8 cellular contexts compared by ENCODE assay signal in genomic region chr7:76166404-76167255, GRCh38. TPM values are rescaled to one million over a fixed set of nuclear protein-coding genes. Genes with fewer than 3 reads are reported as not detected.
DNase-seq lines count a peak whose midpoint lies in the region; ATAC-seq and TF ChIP-seq lines count a peak whose summit lies in the region.

No MANE protein-coding gene starts in this region.

- peak overlapping the region; percentile 81 for H3K4me3 Mint-ChIP-seq in activated CD4-positive, alpha-beta memory T cell treated with anti-CD3 and anti-CD28 coated beads, Interleukin-2, amount 10 ng/mL, durations not matched to agents 7 days and 5 days

- H3K9me3 ChIP-seq in liver (ENCODE audit: control insufficient read depth in 4 of 4, low read length in 3 of 4), result no peaks in the 10 kb centered on the region

- TF ChIP-seq RAD21 in liver (IDR thresholded peaks at IDR 0.05), result peak in 1 of 2 donors; percentile 39

- DNase-seq in NCI-H774 (lab: John Stamatoyannopoulos, UW) (peak; percentile 96), dorsolateral prefrontal cortex (peak; percentile 96 to 98 (median 97))
- DNase-seq in activated CD4-positive, alpha-beta memory T cell treated with anti-CD3 and anti-CD28 coated beads, Interleukin-2, amount 10 ng/mL, durations not matched to agents 7 days and 5 days, result peak; percentile 94
- peak; percentile 91 to 93 for DNase-seq in stimulated activated CD4-positive, alpha-beta T cell treated with anti-CD3 and anti-CD28 coated beads, Interleukin-2, amount 100 ng/mL, for 48 hours

- peak overlapping the region; percentile 53 to 97 (median 83) for H3K4me3 ChIP-seq in dorsolateral prefrontal cortex
- H3K4me3 ChIP-seq in liver (ENCODE audit: low read depth in 1 of 3, low read length in 3 of 3), result peak overlapping the region; percentile 55 to 72 (median 72)

- POLR2A ChIA-PET in activated CD4-positive, alpha-beta memory T cell treated with anti-CD3 and anti-CD28 coated beads, Interleukin-2, amount 10 ng/mL, durations not matched to agents 7 days and 5 days (lab: Charles Lee), result interaction anchor here (1.2 to 2.2 kb wide), 4 partner anchors 12 to 193 kb away, joined by 4 to 13 read pairs (median 8); partner anchors contain the start of genes MDH2, STYXL1 and YWHAG

- WGBS in liver, result 1% methylated on average over 67 of the region's 67 CpGs

- no peaks in the 10 kb centered on the region for H3K36me3 ChIP-seq in liver (ENCODE audit: control insufficient read depth in 4 of 4, insufficient read depth in 3 of 4, low read depth in 1 of 4, low read length in 3 of 4)

- intact Hi-C loops in dorsolateral prefrontal cortex (cut with DNase I), result loop anchor here in 1 of 2 donors (10.0 kb wide), 2 partner anchors 122 to 282 kb away; partner anchors contain the start of genes MDH2 and STYXL1

- H3K27me3 Mint-ChIP-seq in activated CD4-positive, alpha-beta memory T cell treated with anti-CD3 and anti-CD28 coated beads, Interleukin-2, amount 10 ng/mL, durations not matched to agents 7 days and 5 days, result no peaks in the 10 kb centered on the region

- H3K27me3 ChIP-seq in dorsolateral prefrontal cortex, result no peaks in the 10 kb centered on the region
- H3K27me3 ChIP-seq in liver (ENCODE audit: control insufficient read depth in 4 of 4, insufficient read depth in 4 of 4, low read length in 3 of 4), result no peaks in the 10 kb centered on the region

- H3K27ac ChIP-seq in C4-2B (peak overlapping the region; percentile 72), dorsolateral prefrontal cortex (peak overlapping the region; percentile 32 to 97 (median 89)), liver (ENCODE audit: low read depth in 1 of 2, low read length in 2 of 2) (peak overlapping the region; percentile 96 to 98)

- no peaks in the 10 kb centered on the region for H3K9me3 Mint-ChIP-seq in activated CD4-positive, alpha-beta memory T cell treated with anti-CD3 and anti-CD28 coated beads, Interleukin-2, amount 10 ng/mL, durations not matched to agents 7 days and 5 days

- TF ChIP-seq CTCF in C4-2B (conservative IDR thresholded peaks at IDR 0.05), result no peak
- peak in 53 of 56 donors; percentile 22 to 70 (median 49) for TF ChIP-seq CTCF in dorsolateral prefrontal cortex (IDR thresholded peaks at IDR 0.05 in 54 of 56, conservative IDR thresholded peaks at IDR 0.05 in 2 of 56; ENCODE audit: low read depth in 1 of 56, partially characterized antibody in 56 of 56)
- no peak for TF ChIP-seq CTCF in liver (IDR thresholded peaks at IDR 0.05; ENCODE audit: low read depth, low read length, missing input control)

- H3K4me1 ChIP-seq in liver (ENCODE audit: control insufficient read depth in 4 of 4, insufficient read depth in 4 of 4, low read length in 3 of 4), result no peaks in the 10 kb centered on the region

- peak overlapping the region; percentile 75 for H3K27ac Mint-ChIP-seq in activated CD4-positive, alpha-beta memory T cell treated with anti-CD3 and anti-CD28 coated beads, Interleukin-2, amount 10 ng/mL, durations not matched to agents 7 days and 5 days

- CTCF ChIA-PET in activated CD4-positive, alpha-beta memory T cell treated with anti-CD3 and anti-CD28 coated beads, Interleukin-2, amount 10 ng/mL, durations not matched to agents 7 days and 5 days (lab: Charles Lee), result interaction anchor here (1.1 to 3.9 kb wide), 4 partner anchors 12 to 151 kb away, joined by 3 to 24 read pairs (median 4); partner anchors contain the start of genes MDH2 and STYXL1

- H3K36me3 Mint-ChIP-seq in activated CD4-positive, alpha-beta memory T cell treated with anti-CD3 and anti-CD28 coated beads, Interleukin-2, amount 10 ng/mL, durations not matched to agents 7 days and 5 days (ENCODE audit: low read depth), result no peaks in the 10 kb centered on the region

- peaks cover 8% of the 10 kb centered on the region for H3K4me1 Mint-ChIP-seq in activated CD4-positive, alpha-beta memory T cell treated with anti-CD3 and anti-CD28 coated beads, Interleukin-2, amount 10 ng/mL, durations not matched to agents 7 days and 5 days

- ATAC-seq in GM19395 (IDR thresholded peaks at IDR 0.05; ENCODE audit: unreplicated experiment) (peak; percentile 89), HG03521 (IDR thresholded peaks at IDR 0.05; ENCODE audit: unreplicated experiment) (peak; percentile 82)

- peak overlapping the region; percentile 84 to 92 for H3K9ac ChIP-seq in liver (ENCODE audit: low read depth in 1 of 2, low read length in 2 of 2)

TF ChIP-seq in liver, 16 proteins besides CTCF, POLR2A, EP300 and RAD21:
- TF ChIP-seq, protein P1, sequence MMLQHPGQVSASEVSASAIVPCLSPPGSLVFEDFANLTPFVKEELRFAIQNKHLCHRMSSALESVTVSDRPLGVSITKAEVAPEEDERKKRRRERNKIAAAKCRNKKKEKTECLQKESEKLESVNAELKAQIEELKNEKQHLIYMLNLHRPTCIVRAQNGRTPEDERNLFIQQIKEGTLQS (IDR thresholded peaks at IDR 0.05), result no peak
- peak; percentile 80 for TF ChIP-seq YY1 (IDR thresholded peaks at IDR 0.05)
- TF ChIP-seq EGR1 (IDR thresholded peaks at IDR 0.05; ENCODE audit: low read depth in 2 of 2), result no peak
- TF ChIP-seq SP1 (IDR thresholded peaks at IDR 0.05), result peak; percentile 85
- peak in 1 of 2 donors; percentile 16 for TF ChIP-seq HNF4A (conservative IDR thresholded peaks at IDR 0.05)
- peak in 1 of 2 donors; percentile 26 for TF ChIP-seq RXRA (IDR thresholded peaks at IDR 0.05)
- TF ChIP-seq JUND (IDR thresholded peaks at IDR 0.05), result no peak
- TF ChIP-seq, protein P2, sequence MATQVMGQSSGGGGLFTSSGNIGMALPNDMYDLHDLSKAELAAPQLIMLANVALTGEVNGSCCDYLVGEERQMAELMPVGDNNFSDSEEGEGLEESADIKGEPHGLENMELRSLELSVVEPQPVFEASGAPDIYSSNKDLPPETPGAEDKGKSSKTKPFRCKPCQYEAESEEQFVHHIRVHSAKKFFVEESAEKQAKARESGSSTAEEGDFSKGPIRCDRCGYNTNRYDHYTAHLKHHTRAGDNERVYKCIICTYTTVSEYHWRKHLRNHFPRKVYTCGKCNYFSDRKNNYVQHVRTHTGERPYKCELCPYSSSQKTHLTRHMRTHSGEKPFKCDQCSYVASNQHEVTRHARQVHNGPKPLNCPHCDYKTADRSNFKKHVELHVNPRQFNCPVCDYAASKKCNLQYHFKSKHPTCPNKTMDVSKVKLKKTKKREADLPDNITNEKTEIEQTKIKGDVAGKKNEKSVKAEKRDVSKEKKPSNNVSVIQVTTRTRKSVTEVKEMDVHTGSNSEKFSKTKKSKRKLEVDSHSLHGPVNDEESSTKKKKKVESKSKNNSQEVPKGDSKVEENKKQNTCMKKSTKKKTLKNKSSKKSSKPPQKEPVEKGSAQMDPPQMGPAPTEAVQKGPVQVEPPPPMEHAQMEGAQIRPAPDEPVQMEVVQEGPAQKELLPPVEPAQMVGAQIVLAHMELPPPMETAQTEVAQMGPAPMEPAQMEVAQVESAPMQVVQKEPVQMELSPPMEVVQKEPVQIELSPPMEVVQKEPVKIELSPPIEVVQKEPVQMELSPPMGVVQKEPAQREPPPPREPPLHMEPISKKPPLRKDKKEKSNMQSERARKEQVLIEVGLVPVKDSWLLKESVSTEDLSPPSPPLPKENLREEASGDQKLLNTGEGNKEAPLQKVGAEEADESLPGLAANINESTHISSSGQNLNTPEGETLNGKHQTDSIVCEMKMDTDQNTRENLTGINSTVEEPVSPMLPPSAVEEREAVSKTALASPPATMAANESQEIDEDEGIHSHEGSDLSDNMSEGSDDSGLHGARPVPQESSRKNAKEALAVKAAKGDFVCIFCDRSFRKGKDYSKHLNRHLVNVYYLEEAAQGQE (IDR thresholded peaks at IDR 0.05), result peak; percentile 89
- TF ChIP-seq GABPA (IDR thresholded peaks at IDR 0.05 in 1 of 2, conservative IDR thresholded peaks at IDR 0.05 in 1 of 2), result peak; percentile 68 to 89
- TF ChIP-seq HNF4G (IDR thresholded peaks at IDR 0.05), result no peak
- TF ChIP-seq, protein P3, sequence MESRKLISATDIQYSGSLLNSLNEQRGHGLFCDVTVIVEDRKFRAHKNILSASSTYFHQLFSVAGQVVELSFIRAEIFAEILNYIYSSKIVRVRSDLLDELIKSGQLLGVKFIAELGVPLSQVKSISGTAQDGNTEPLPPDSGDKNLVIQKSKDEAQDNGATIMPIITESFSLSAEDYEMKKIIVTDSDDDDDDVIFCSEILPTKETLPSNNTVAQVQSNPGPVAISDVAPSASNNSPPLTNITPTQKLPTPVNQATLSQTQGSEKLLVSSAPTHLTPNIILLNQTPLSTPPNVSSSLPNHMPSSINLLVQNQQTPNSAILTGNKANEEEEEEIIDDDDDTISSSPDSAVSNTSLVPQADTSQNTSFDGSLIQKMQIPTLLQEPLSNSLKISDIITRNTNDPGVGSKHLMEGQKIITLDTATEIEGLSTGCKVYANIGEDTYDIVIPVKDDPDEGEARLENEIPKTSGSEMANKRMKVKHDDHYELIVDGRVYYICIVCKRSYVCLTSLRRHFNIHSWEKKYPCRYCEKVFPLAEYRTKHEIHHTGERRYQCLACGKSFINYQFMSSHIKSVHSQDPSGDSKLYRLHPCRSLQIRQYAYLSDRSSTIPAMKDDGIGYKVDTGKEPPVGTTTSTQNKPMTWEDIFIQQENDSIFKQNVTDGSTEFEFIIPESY (IDR thresholded peaks at IDR 0.05), result peak; percentile 19
- peak; percentile 88 for TF ChIP-seq TAF1 (conservative IDR thresholded peaks at IDR 0.05)
- TF ChIP-seq, protein P4, sequence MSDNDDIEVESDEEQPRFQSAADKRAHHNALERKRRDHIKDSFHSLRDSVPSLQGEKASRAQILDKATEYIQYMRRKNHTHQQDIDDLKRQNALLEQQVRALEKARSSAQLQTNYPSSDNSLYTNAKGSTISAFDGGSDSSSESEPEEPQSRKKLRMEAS (IDR thresholded peaks at IDR 0.05), result peak; percentile 16

RNA-seq across cellular contexts. Expression of gene SRRM3, which starts 35.1 kb away (rescaled TPM):
- not detected for total RNA-seq in activated CD4-positive, alpha-beta memory T cell treated with anti-CD3 and anti-CD28 coated beads, Interleukin-2, amount 10 ng/mL, durations not matched to agents 7 days and 5 days
- 100 to 1,000 TPM in 66 of 120 experiments, 10 to 100 TPM in 54; 26.3 to 163 (median 102) TPM for total RNA-seq in dorsolateral prefrontal cortex
- total RNA-seq in liver, result under 1 TPM in 1 of 2 donors, not detected in 1; 0.08 TPM
- polyA plus RNA-seq in liver, result under 1 TPM in 1 of 2 donors, not detected in 1; 0.16 TPM

Comparison
In these comparisons a context has a peak if more than half of its experiments do, and no peak if none do; other contexts are left out.
1. Peak in every context shown above with its lines: DNase-seq, ATAC-seq, H3K4me3 ChIP-seq and H3K27ac ChIP-seq.
2. CTCF ChIP-seq: peak in dorsolateral prefrontal cortex (53 of 56); none in C4-2B (single experiment) and liver (single experiment).
3. RNA of gene SRRM3, which starts 35.1 kb away (total RNA-seq): 26.3 to 163 TPM in dorsolateral prefrontal cortex; 0.08 TPM in liver and not detected in activated CD4-positive, alpha-beta memory T cell treated with anti-CD3 and anti-CD28 coated beads, Interleukin-2, amount 10 ng/mL, durations not matched to agents 7 days and 5 days; every median in the first group is over 10 times any median in the second.